Comparison of ENCODE assay signal across 23 cellular contexts in genomic region chr7:90982228-90982627, GRCh38.
"Had no signal": no experiment of that assay in that cellular context is flagged by ENCODE, and none has a peak within 500 bp of the region (broad histone marks: within the 10 kb centered on the region; RNA-seq: fewer than 3 reads in every experiment).

No MANE protein-coding gene starts in this region.

- H3K9me3 ChIP-seq: Peyer's patch had no signal

- DNase-seq: IMR-90, Kasumi-1, KG1, NCI-H1048, NCI-H1105, NCI-H1417, NCI-H1436 treated with DMSO at 0.1 percent for 48 hours, NCI-H1694, NCI-H1930, NCI-H2081, NCI-H2107, NCI-H2227 treated with DMSO at 0.1 percent for 48 hours, NCI-H524, NCI-H526 treated with DMSO at 0.1 percent for 48 hours, NCI-H748 treated with DMSO at 0.1 percent for 48 hours, OCI-M1, PC-9, Peyer's patch, SHP77 treated with DMSO at 0.1 percent for 48 hours, SJCRH30 had no signal

- H3K27me3 ChIP-seq: Peyer's patch, SJCRH30 had no signal

- H3K27ac ChIP-seq: PC-9, Peyer's patch, SJCRH30 had no signal

- H2AFZ ChIP-seq: PC-9 had no signal

- H3K4me2 ChIP-seq: PC-9 had no signal

- H3K4me3 ChIP-seq: PC-9, Peyer's patch, SJCRH30 had no signal

- H3K4me1 ChIP-seq: Peyer's patch had no signal

- H3K36me3 ChIP-seq: Peyer's patch had no signal

- ATAC-seq: HepG2, Right ventricle myocardium inferior, SK-N-SH treated with all-trans-retinoic acid at 6 μM for 48 hours had no signal
